9 cellular contexts compared by ENCODE assay signal in genomic region chr10:132516771-132517725, GRCh38. TPM values are rescaled to one million over a fixed set of nuclear protein-coding genes. Genes with fewer than 3 reads are reported as not detected.
DNase-seq lines count a peak whose midpoint lies in the region; ATAC-seq, FAIRE-seq and TF ChIP-seq lines count a peak whose summit lies in the region.
"Had no signal": no experiment of that assay in that cellular context is flagged by ENCODE, and none has a peak within 500 bp of the region (broad histone marks: within the 10 kb centered on the region; RNA-seq: fewer than 3 reads in every experiment).

No MANE protein-coding gene starts in this region.

- H3K4me1 Mint-ChIP-seq in astrocyte (ENCODE audit: low read depth, unreplicated experiment) = peaks cover 20% of the 10 kb centered on the region

- H3K36me3 Mint-ChIP-seq in astrocyte (ENCODE audit: low read depth, unreplicated experiment) = no peaks in the 10 kb centered on the region
- H3K36me3 Mint-ChIP-seq: activated naive CD8-positive, alpha-beta T cell had no signal

- intact Hi-C loops in right cardiac atrium (cut with DNase I) (loop anchor here in 1 of 4 donors (10.0 kb wide), 1 partner anchor 118 kb away; no protein-coding TSS in a partner anchor), prostate gland (cut with DNase I) (loop anchor here (1.0 kb wide), 1 partner anchor 53 kb away; no protein-coding TSS in a partner anchor)

- H3K4me1 ChIP-seq in astrocyte (ENCODE audit: insufficient read depth, low read length) (peaks cover 50% of the 10 kb centered on the region), right cardiac atrium (ENCODE audit: control insufficient read depth, insufficient read depth, low read length) (peaks cover 34% of the 10 kb centered on the region), prostate gland (replicated peaks) (peaks cover 10% of the 10 kb centered on the region)

- H3K4me3 ChIP-seq in astrocyte (ENCODE audit: insufficient read depth, low read depth, low read length) = peak overlapping the region; percentile 29
- H3K4me3 ChIP-seq in right cardiac atrium (ENCODE audit: low read length) = no peak overlapping the region
- H3K4me3 ChIP-seq in prostate gland = no peak overlapping the region

- H3K4me3 Mint-ChIP-seq in astrocyte (ENCODE audit: unreplicated experiment) = peak overlapping the region; percentile 54
- H3K4me3 Mint-ChIP-seq: activated naive CD8-positive, alpha-beta T cell had no signal

- DNase-seq in activated effector memory CD4-positive, alpha-beta T cell treated with anti-CD3 and anti-CD28 coated beads, Interleukin-2, amount 50 U/mL, for 16 hours = peak; percentile 58
- DNase-seq in activated effector memory CD4-positive, alpha-beta T cell treated with Interleukin-2 at 50 U/mL for 16 hours = no peak
- DNase-seq in astrocyte (ENCODE audit: low read depth) (peak; percentile 93), right cardiac atrium (peak; percentile 96 to 97 (median 96)), prostate gland (ENCODE audit: low spot score) (peak; percentile 63), NCI-H2029 treated with DMSO at 0.1 percent for 48 hours (lab: John Stamatoyannopoulos, UW) (no peak), NCI-H1048 (lab: John Stamatoyannopoulos, UW) (no peak), GM19240 (ENCODE audit: insufficient read length, low spot score) (no peak)

- H3K36me3 ChIP-seq in astrocyte (ENCODE audit: insufficient read depth, low read length) = no peaks in the 10 kb centered on the region
- no peaks in the 10 kb centered on the region for H3K36me3 ChIP-seq in prostate gland

- H3K27me3 ChIP-seq in astrocyte (ENCODE audit: insufficient read depth, low read length) (no peaks in the 10 kb centered on the region), right cardiac atrium (ENCODE audit: control insufficient read depth, insufficient read depth) (no peaks in the 10 kb centered on the region), prostate gland (replicated peaks; ENCODE audit: insufficient read depth) (no peaks in the 10 kb centered on the region)

- ATAC-seq in right cardiac atrium = peak; percentile 91 to 94

- peak; percentile 21 for TF ChIP-seq POLR2A in prostate gland (IDR thresholded peaks at IDR 0.05)

- 19% methylated on average over 37 of the region's 37 CpGs for WGBS in right cardiac atrium
- whole genome bisulfite sequencing in prostate gland = 31% methylated on average over 32 of the region's 37 CpGs

- H2AFZ ChIP-seq in astrocyte (ENCODE audit: low read depth, low read length) = peak overlapping the region; percentile 44

- no peak for TF ChIP-seq CTCF in astrocyte (IDR thresholded peaks at IDR 0.05; ENCODE audit: insufficient read depth, low read depth, low read length)
- no peak for TF ChIP-seq CTCF in prostate gland (IDR thresholded peaks at IDR 0.05)

- H3K79me2 ChIP-seq in astrocyte (ENCODE audit: insufficient read depth, low read length) = no peaks in the 10 kb centered on the region

- H3K9me3 ChIP-seq in astrocyte (ENCODE audit: insufficient read depth, low read depth, low read length) (no peaks in the 10 kb centered on the region), right cardiac atrium (ENCODE audit: control insufficient read depth, low read length) (no peaks in the 10 kb centered on the region), prostate gland (no peaks in the 10 kb centered on the region)

- H4K20me1 ChIP-seq in astrocyte (ENCODE audit: insufficient read depth, low read length) = no peaks in the 10 kb centered on the region

- peak; percentile 50 for FAIRE-seq in astrocyte (lab: Jason Lieb, UNC)

- H3K27ac Mint-ChIP-seq in astrocyte (ENCODE audit: unreplicated experiment) = peak overlapping the region; percentile 86
- H3K27ac Mint-ChIP-seq: activated naive CD8-positive, alpha-beta T cell had no signal

- peak overlapping the region; percentile 81 for H3K4me2 ChIP-seq in astrocyte (ENCODE audit: low read length)

- peak overlapping the region; percentile 73 for H3K9ac ChIP-seq in astrocyte (ENCODE audit: low read length)

- H3K27ac ChIP-seq in astrocyte (ENCODE audit: low read depth, low read length) = peak overlapping the region; percentile 86
- peak overlapping the region; percentile 55 for H3K27ac ChIP-seq in right cardiac atrium (ENCODE audit: low read length)
- peak overlapping the region; percentile 51 to 78 for H3K27ac ChIP-seq in prostate gland

- no peaks in the 10 kb centered on the region for H3K9me3 Mint-ChIP-seq in astrocyte (ENCODE audit: unreplicated experiment)

- peaks cover 31% of the 10 kb centered on the region for H3K27me3 Mint-ChIP-seq in astrocyte (ENCODE audit: low read depth, unreplicated experiment)

RNA-seq across cellular contexts. Expression of gene INPP5A, which starts 20.5 kb away (rescaled TPM):
- 29.2 and 39.1 TPM in 2 replicates for total RNA-seq in astrocyte
- total RNA-seq in right cardiac atrium = 100 to 1,000 TPM in 2 of 4 donors, 10 to 100 TPM in 2; 92.0 to 116 (median 99.2) TPM
- 60.0 TPM for polyA plus RNA-seq in right cardiac atrium
- total RNA-seq in prostate gland = 10 to 100 TPM; 49.5 to 83.3 TPM

Comparison
In these comparisons a context has a peak if more than half of its experiments do, and no peak if none do; other contexts are left out.
1. DNase-seq: peak in activated effector memory CD4-positive, alpha-beta T cell treated with anti-CD3 and anti-CD28 coated beads, Interleukin-2, amount 50 U/mL, for 16 hours (single experiment), astrocyte (single experiment), right cardiac atrium (3 of 3) and prostate gland (single experiment); none in activated effector memory CD4-positive, alpha-beta T cell treated with Interleukin-2 at 50 U/mL for 16 hours (single experiment), NCI-H2029 treated with DMSO at 0.1 percent for 48 hours (single experiment), NCI-H1048 (single experiment) and GM19240 (single experiment).
2. Peak in every context shown above with its lines, with median percentiles within 50 percentile points of each other: H3K27ac ChIP-seq.